Comparison of ENCODE assay signal across 15 cellular contexts in the genomic region with DNA sequence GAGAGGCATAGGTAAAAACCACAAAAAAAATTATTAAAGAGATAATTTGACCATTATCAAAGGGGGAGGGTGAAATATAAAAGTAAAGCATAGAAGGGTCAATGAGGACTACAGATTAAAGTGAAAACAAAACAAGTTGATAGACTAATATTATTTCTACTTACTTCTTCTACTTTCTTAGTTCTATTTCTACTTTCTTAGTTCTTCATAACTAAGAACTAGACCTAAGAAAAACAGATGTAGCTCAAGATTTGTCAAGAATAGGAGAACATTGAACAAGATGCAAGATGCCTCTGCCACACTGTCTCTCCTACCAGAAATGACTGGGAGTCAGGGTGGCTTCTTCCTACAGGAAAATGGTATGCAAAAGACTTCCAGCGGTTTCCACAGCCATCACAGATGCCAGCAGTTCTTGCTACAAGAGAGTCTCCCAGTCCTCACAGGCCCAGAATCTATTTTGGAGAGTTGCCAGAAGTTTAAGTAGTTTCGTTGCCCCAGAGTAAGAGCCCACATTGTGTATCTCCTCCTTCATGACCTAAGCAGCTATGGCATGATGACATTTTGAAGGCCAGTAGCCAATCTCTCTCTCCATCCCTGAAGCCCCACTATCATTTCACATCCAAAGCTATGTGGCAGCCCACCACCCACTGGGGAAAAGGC.
"Had no signal": no experiment of that assay in that cellular context is flagged by ENCODE, and none has a peak within 500 bp of the region (broad histone marks: within the 10 kb centered on the region; RNA-seq: fewer than 3 reads in every experiment).

No MANE protein-coding gene starts in this region.

- H3K27me3 ChIP-seq: body of pancreas, gastroesophageal sphincter, neutrophil, right atrium auricular region had no signal

- H3K27ac ChIP-seq: body of pancreas, gastroesophageal sphincter, neutrophil, right atrium auricular region had no signal

- H3K9me3 ChIP-seq: body of pancreas, gastroesophageal sphincter, neutrophil had no signal

- FAIRE-seq: small intestine had no signal

- DNase-seq: activated effector memory CD4-positive, alpha-beta T cell treated with anti-CD3 and anti-CD28 coated beads, Interleukin-2, amount 50 U/mL, for 16 hours; activated T-cell treated with anti-CD3 and anti-CD28 coated beads, Interleukin-2, amount 50 U/mL, for 24 hours; amniotic stem cell; body of pancreas; cortex of kidney; effector memory CD4-positive, alpha-beta T cell; islet precursor cell; mammary epithelial cell; naive thymus-derived CD4-positive, alpha-beta T cell; small intestine had no signal

- H3K4me3 ChIP-seq: body of pancreas, gastroesophageal sphincter, right atrium auricular region had no signal

- ATAC-seq: activated naive CD4-positive, alpha-beta T cell treated with anti-CD3 and anti-CD28 coated beads, Interleukin-2, amount 50 U/mL, for 72 hours; body of pancreas; gastroesophageal sphincter; left lobe of liver; naive thymus-derived CD4-positive, alpha-beta T cell had no signal

- H3K36me3 ChIP-seq: right atrium auricular region had no signal

- H3K4me1 ChIP-seq: body of pancreas, gastroesophageal sphincter, right atrium auricular region had no signal
